Comparison of ENCODE assay signal across 25 cellular contexts in genomic region chr1:64952055-64952699, GRCh38. TPM values are rescaled to one million over a fixed set of nuclear protein-coding genes. Genes with fewer than 3 reads are reported as not detected.
A peak's percentile ranks its signal among the peaks of the same experiment; 100 is the strongest.
DNase-seq lines count a peak whose midpoint lies in the region; ATAC-seq, FAIRE-seq and TF ChIP-seq lines count a peak whose summit lies in the region.
"Had no signal": no experiment of that assay in that cellular context is flagged by ENCODE, and none has a peak within 500 bp of the region (broad histone marks: within the 10 kb centered on the region; RNA-seq: fewer than 3 reads in every experiment).

No MANE protein-coding gene starts in this region.

- in situ Hi-C loops in GM12878 (cut with MboI) = no loop called here

- peak overlapping the region; percentile 17; the same call in 1 of the 2 replicates for H3K4me2 ChIP-seq in GM12878 (ENCODE audit: control insufficient read depth, insufficient read depth)

- intact Hi-C loops in GM12878 (cut with micrococcal nuclease; ENCODE audit: unreplicated experiment) = no loop called here

- BruUV-seq in GM12878 (replicated peaks; lab: Mats Ljungman, UMichigan) = no TSS peak

- no peaks in the 10 kb centered on the region for H3K36me3 Mint-ChIP-seq in activated T-cell treated with anti-CD3 and anti-CD28 coated beads, Interleukin-2, amount 50 U/mL, for 24 hours (ENCODE audit: low read depth)
- H3K36me3 Mint-ChIP-seq in IgD-negative memory B cell = no peaks in the 10 kb centered on the region
- no peaks in the 10 kb centered on the region for H3K36me3 Mint-ChIP-seq in natural killer cell treated with Interleukin-12 subunit alpha and Interleukin-12 subunit beta and Interleukin-15 and Interleukin-18, amount 100 ng/mL, for 72 hours

- peaks cover 0 to 2% of the 10 kb centered on the region in 2 experiments; a peak in 1 of 4 replicates for H3K36me3 ChIP-seq in GM12878 (ENCODE audit: control insufficient read depth in 2 of 2, insufficient read depth in 2 of 2, low read length in 1 of 2)
- H3K36me3 ChIP-seq: transverse colon, WERI-Rb-1 had no signal

- no peaks in the 10 kb centered on the region for H3K9me3 ChIP-seq in GM12878 (replicated peaks; ENCODE audit: control insufficient read depth, insufficient read depth, low read length)
- H3K9me3 ChIP-seq: spleen, transverse colon had no signal

- TF ChIP-seq CTCF in GM12878 (IDR thresholded peaks at IDR 0.05 in 2 of 3, conservative IDR thresholded peaks at IDR 0.05 in 1 of 3; ENCODE audit: control insufficient read depth in 2 of 3, extremely low read depth in 1 of 3, insufficient read depth in 1 of 3, low read depth in 3 of 3, low read length in 3 of 3) = no peak

- RAD21 ChIA-PET in GM12878 (lab: Charles Lee; ENCODE audit: unreplicated experiment) = interaction anchor here (1.2 kb wide), 1 partner anchor 9 kb away, joined by 3 read pairs; no protein-coding TSS in a partner anchor

- SMC1A ChIA-PET in GM12878 (lab: Charles Lee; ENCODE audit: uncharacterized antibody, unreplicated experiment) = interaction anchor here (3.7 kb wide), 1 partner anchor 10 kb away, joined by 13 read pairs; no protein-coding TSS in a partner anchor

- POLR2A ChIA-PET in GM12878 (lab: Charles Lee) = interaction anchor here (0.7 kb wide), 2 partner anchors 31 to 1988 kb away, joined by 3 to 6 read pairs; no protein-coding TSS in a partner anchor

- H3K9ac ChIP-seq in GM12878 (ENCODE audit: control insufficient read depth, insufficient read depth, low read length) = no peak overlapping the region

- H3K4me1 Mint-ChIP-seq in activated T-cell treated with anti-CD3 and anti-CD28 coated beads, Interleukin-2, amount 50 U/mL, for 24 hours (ENCODE audit: low read depth) = peaks cover 62% of the 10 kb centered on the region
- H3K4me1 Mint-ChIP-seq in IgD-negative memory B cell = peaks cover 49 to 60% (median 57%) of the 10 kb centered on the region in 3 donors
- H3K4me1 Mint-ChIP-seq in natural killer cell treated with Interleukin-12 subunit alpha and Interleukin-12 subunit beta and Interleukin-15 and Interleukin-18, amount 100 ng/mL, for 72 hours (ENCODE audit: low read depth in 2 of 2) = peaks cover 40 to 43% of the 10 kb centered on the region in 2 donors

- TF ChIP-seq RAD21 in GM12878 (IDR thresholded peaks at IDR 0.05; ENCODE audit: insufficient read depth, low read depth, low read length) = no peak

- H3K4me3 Mint-ChIP-seq in activated T-cell treated with anti-CD3 and anti-CD28 coated beads, Interleukin-2, amount 50 U/mL, for 24 hours = no peak overlapping the region
- peak overlapping the region in 3 of 4 donors; percentile 9 to 70 (median 33) for H3K4me3 Mint-ChIP-seq in IgD-negative memory B cell
- H3K4me3 Mint-ChIP-seq in natural killer cell treated with Interleukin-12 subunit alpha and Interleukin-12 subunit beta and Interleukin-15 and Interleukin-18, amount 100 ng/mL, for 72 hours = peak overlapping the region; percentile 30
- H3K4me3 Mint-ChIP-seq: CD14-positive monocyte; endodermal cell; H9; neural crest cell; T-helper 1 cell treated with Interleukin-12 subunit alpha and Interleukin-12 subunit beta and Interleukin-4 antibody, amounts not matched to agents 30 μg/mL and 1 μg/mL, for 36 hours had no signal

- no peaks in the 10 kb centered on the region for H3K9me3 Mint-ChIP-seq in activated T-cell treated with anti-CD3 and anti-CD28 coated beads, Interleukin-2, amount 50 U/mL, for 24 hours
- no peaks in the 10 kb centered on the region for H3K9me3 Mint-ChIP-seq in IgD-negative memory B cell
- H3K9me3 Mint-ChIP-seq in natural killer cell treated with Interleukin-12 subunit alpha and Interleukin-12 subunit beta and Interleukin-15 and Interleukin-18, amount 100 ng/mL, for 72 hours = no peaks in the 10 kb centered on the region
- H3K9me3 Mint-ChIP-seq: CD14-positive monocyte; endodermal cell; H9; neural crest cell; T-helper 1 cell treated with Interleukin-12 subunit alpha and Interleukin-12 subunit beta and Interleukin-4 antibody, amounts not matched to agents 30 μg/mL and 1 μg/mL, for 36 hours had no signal

- no peak for ATAC-seq in GM12878
- no peak for ATAC-seq in natural killer cell treated with Interleukin-12 subunit alpha and Interleukin-12 subunit beta and Interleukin-15 and Interleukin-18, amount 100 ng/mL, for 72 hours
- no peak for ATAC-seq in GM19023 (IDR thresholded peaks at IDR 0.05; ENCODE audit: unreplicated experiment)

- peak overlapping the region; percentile 63 for H3K27ac Mint-ChIP-seq in activated T-cell treated with anti-CD3 and anti-CD28 coated beads, Interleukin-2, amount 50 U/mL, for 24 hours
- peak overlapping the region in 2 of 3 donors; percentile 12 to 36 for H3K27ac Mint-ChIP-seq in IgD-negative memory B cell
- peak overlapping the region in 1 of 2 donors; percentile 82 for H3K27ac Mint-ChIP-seq in natural killer cell treated with Interleukin-12 subunit alpha and Interleukin-12 subunit beta and Interleukin-15 and Interleukin-18, amount 100 ng/mL, for 72 hours
- H3K27ac Mint-ChIP-seq: endodermal cell; H9; T-helper 1 cell treated with Interleukin-12 subunit alpha and Interleukin-12 subunit beta and Interleukin-4 antibody, amounts not matched to agents 30 μg/mL and 1 μg/mL, for 36 hours had no signal

- no peak overlapping the region for H3K4me3 ChIP-seq in GM12878
- H3K4me3 ChIP-seq: spleen, transverse colon had no signal

- no peak for TF ChIP-seq EP300 in GM12878 (IDR thresholded peaks at IDR 0.05; ENCODE audit: borderline replicate concordance in 1 of 2, control insufficient read depth in 1 of 2, low read depth in 2 of 2, low read length in 2 of 2)

- H3K79me2 ChIP-seq in GM12878 (ENCODE audit: control insufficient read depth, insufficient read depth, low read length) = peaks cover 43% of the 10 kb centered on the region

- no peaks in the 10 kb centered on the region for H3K27me3 ChIP-seq in GM12878 (replicated peaks in 1 of 2; ENCODE audit: control insufficient read depth in 2 of 2, insufficient read depth in 2 of 2, low read length in 1 of 2)
- H3K27me3 ChIP-seq: spleen, transverse colon had no signal

- H3K27me3 Mint-ChIP-seq in activated T-cell treated with anti-CD3 and anti-CD28 coated beads, Interleukin-2, amount 50 U/mL, for 24 hours = no peaks in the 10 kb centered on the region
- no peaks in the 10 kb centered on the region for H3K27me3 Mint-ChIP-seq in IgD-negative memory B cell
- H3K27me3 Mint-ChIP-seq in natural killer cell treated with Interleukin-12 subunit alpha and Interleukin-12 subunit beta and Interleukin-15 and Interleukin-18, amount 100 ng/mL, for 72 hours = no peaks in the 10 kb centered on the region

- CTCF ChIA-PET in GM12878 (lab: Yijun Ruan, JAX) = no interaction called here

- H2AFZ ChIP-seq in GM12878 (ENCODE audit: control insufficient read depth, low read depth, low read length) = no peak overlapping the region

- peaks cover 42% of the 10 kb centered on the region for H3K4me1 ChIP-seq in GM12878 (ENCODE audit: control insufficient read depth, insufficient read depth, low read length)

- no peak for DNase-seq in activated T-cell treated with anti-CD3 and anti-CD28 coated beads, Interleukin-2, amount 50 U/mL, for 24 hours
- DNase-seq in activated T-cell treated with anti-CD3 and anti-CD28 coated beads for 4 hours (no peak), GM12878 (ENCODE audit: low read depth, low spot score) (no peak), DMS 273 (lab: John Stamatoyannopoulos, UW; ENCODE audit: unreplicated experiment) (no peak), HTR-8/SVneo (ENCODE audit: insufficient read length, low spot score) (no peak)
- no peak for DNase-seq in natural killer cell treated with Interleukin-12 subunit alpha and Interleukin-12 subunit beta and Interleukin-15 and Interleukin-18, amount 100 ng/mL, for 72 hours (ENCODE audit: low spot score)
- DNase-seq: ACHN; activated effector memory CD4-positive, alpha-beta T cell treated with anti-CD3 and anti-CD28 coated beads, Interleukin-2, amount 50 U/mL, for 16 hours; endodermal cell; H9; hypothalamus; kidney glomerular epithelial cell; mesendoderm; MV-4-11; NCI-H1930; SHP77 treated with DMSO at 0.1 percent for 48 hours; spleen; transverse colon; WERI-Rb-1 had no signal

- no peak for FAIRE-seq in GM12878 (lab: Jason Lieb, UNC)
- FAIRE-seq in HTR-8/SVneo (lab: Jason Lieb, UNC) = no peak
- FAIRE-seq: astrocyte had no signal

- H4K20me1 ChIP-seq in GM12878 (ENCODE audit: control insufficient read depth, insufficient read depth) = peaks cover 2% of the 10 kb centered on the region; the same call in 1 of the 2 replicates

- 78% methylated on average over 3 of the region's 3 CpGs for WGBS in GM12878 (ENCODE audit: insufficient coverage, insufficient replicate concordance, low lambda C conversion rate, missing lambda C conversion rate)

- H3K27ac ChIP-seq in GM12878 (ENCODE audit: control insufficient read depth, insufficient read depth) = no peak overlapping the region
- H3K27ac ChIP-seq: WERI-Rb-1 had no signal

- no peak for TF ChIP-seq POLR2A in GM12878 (IDR thresholded peaks at IDR 0.05; ENCODE audit: low read depth, low read length)

TF ChIP-seq in GM12878, 131 proteins besides CTCF, POLR2A, EP300 and RAD21 (continues in another document):
- TF ChIP-seq MYC (IDR thresholded peaks at IDR 0.05; ENCODE audit: insufficient read depth, insufficient read length, insufficient replicate concordance, low read length, severe bottlenecking) (no peak), SIN3A (IDR thresholded peaks at IDR 0.05; ENCODE audit: low read depth, low read length) (no peak), LARP7 (IDR thresholded peaks at IDR 0.05) (no peak)

RNA-seq across cellular contexts. Expression of gene JAK1, which starts 14.2 kb away (rescaled TPM):
- polyA plus RNA-seq in IgD-negative memory B cell (216 TPM), GM12878 (2011; rRNA removed) (43.1 and 45.5 TPM in 2 replicates), GM12878 (2014; fragmentation: Illumina TruSeq; extraction: Trizol) (43.7 and 56.9 TPM in 2 replicates), GM12878 (2014; fragmentation: Nextera tagmentation; extraction: Ambion mirVana) (10 to 100 TPM in 1 of 2 experiments, 1 to 10 TPM in 1; 9.6 to 11.5 TPM), GM12878 (2014; rRNA removed) (23.3 and 25.3 TPM in 2 replicates), GM12878 (2016; fragmentation: Nextera tagmentation; extraction: Ambion mirVana) (10 to 100 TPM; 32.6 to 38.9 TPM)
- total RNA-seq in GM12878 (2013; cell fraction: nucleolus; rRNA removed) = 45.7 and 49.2 TPM in 2 replicates
- total RNA-seq in GM12878 (2014; rRNA removed) (31.5 and 33.7 TPM in 2 replicates), GM12878 (2014; rRNA removed; fragmentation: Illumina TruSeq; extraction: Trizol) (42.7 and 43.3 TPM in 2 replicates), GM12878 (2021) (42.7 and 42.8 TPM in 2 replicates)
- 36.2 TPM for polyA plus RNA-seq in GM12878 (2011; ENCODE audit: low read depth)
- 40.2 and 42.8 TPM in 2 replicates for polyA plus RNA-seq in GM12878 (2011; cell fraction: cytosol; rRNA removed)
- polyA plus RNA-seq in GM12878 (2011; cell fraction: nucleus; rRNA removed) = 80.6 and 83.7 TPM in 2 replicates
- 45.2 and 50.6 TPM in 2 replicates for polyA plus RNA-seq in GM12878 (2012)
- polyA minus RNA-seq in GM12878 (2011; rRNA and poly(A)+ RNA removed) = 70.1 and 86.2 TPM in 2 replicates
- 30.5 and 37.0 TPM in 2 replicates for polyA minus RNA-seq in GM12878 (2011; cell fraction: cytosol; rRNA and poly(A)+ RNA removed)
- polyA minus RNA-seq in GM12878 (2011; cell fraction: nucleus; rRNA and poly(A)+ RNA removed) = 51.3 and 76.5 TPM in 2 replicates
- total RNA-seq in natural killer cell treated with Interleukin-12 subunit alpha and Interleukin-12 subunit beta and Interleukin-15 and Interleukin-18, amount 100 ng/mL, for 72 hours = 100 to 1,000 TPM; 132 to 198 TPM
